Comparison of ENCODE assay signal across 8 cellular contexts in genomic region chr9:97954550-97954989, GRCh38. TPM values are rescaled to one million over a fixed set of nuclear protein-coding genes. Genes with fewer than 3 reads are reported as not detected.
DNase-seq lines count a peak whose midpoint lies in the region; ATAC-seq and TF ChIP-seq lines count a peak whose summit lies in the region.

No MANE protein-coding gene starts in this region.

- peaks cover 12% of the 10 kb centered on the region; the same call in 1 of the 2 replicates for H3K9me3 ChIP-seq in NT2/D1 (ENCODE audit: insufficient read depth, low read length)
- H3K9me3 ChIP-seq in spleen, result peaks cover 0 to 8% (median 0%) of the 10 kb centered on the region in 8 donors
- H3K9me3 ChIP-seq in MG63, result no peaks in the 10 kb centered on the region; the same call in 1 of the 2 replicates

- H3K27me3 ChIP-seq in NT2/D1 (ENCODE audit: insufficient read depth, insufficient read length) (no peaks in the 10 kb centered on the region), spleen (replicated peaks in 1 of 7) (peaks cover 0 to 20% (median 0%) of the 10 kb centered on the region in 7 donors), MG63 (peaks cover 8% of the 10 kb centered on the region)

- H3K27ac ChIP-seq in spleen, result no peak overlapping the region

- H3K9ac ChIP-seq in NT2/D1 (ENCODE audit: insufficient read length, low read depth), result no peak overlapping the region

- no peak overlapping the region for H3K4me3 ChIP-seq in GM12875 (ENCODE audit: low read depth, low read length)
- no peak overlapping the region for H3K4me3 ChIP-seq in NT2/D1 (ENCODE audit: insufficient read length, low read depth)
- no peak overlapping the region for H3K4me3 ChIP-seq in fibroblast of pulmonary artery (replicated peaks; ENCODE audit: low read depth, low read length)
- no peak overlapping the region for H3K4me3 ChIP-seq in spleen
- H3K4me3 ChIP-seq in MG63, result no peak overlapping the region

- peak; percentile 74 for TF ChIP-seq CTCF in GM12875 (IDR thresholded peaks at IDR 0.05; ENCODE audit: borderline replicate concordance, insufficient read depth, low read depth, low read length)
- TF ChIP-seq CTCF in fibroblast of pulmonary artery (IDR thresholded peaks at IDR 0.05; ENCODE audit: low read length, missing control alignments), result peak; percentile 53
- TF ChIP-seq CTCF in spleen (IDR thresholded peaks at IDR 0.05 in 8 of 11, conservative IDR thresholded peaks at IDR 0.05 in 3 of 11), result peak; percentile 31 to 74 (median 56)

- TF ChIP-seq POLR2A in spleen (IDR thresholded peaks at IDR 0.05), result no peak

- H3K36me3 ChIP-seq in NT2/D1 (ENCODE audit: insufficient read depth, insufficient read length, low read length) (no peaks in the 10 kb centered on the region), spleen (no peaks in the 10 kb centered on the region), MG63 (no peaks in the 10 kb centered on the region)

- peak; percentile 79 for ATAC-seq in HG03354 (IDR thresholded peaks at IDR 0.05; ENCODE audit: poor library complexity, severe bottlenecking, unreplicated experiment)

- peak; percentile 68 for DNase-seq in A172 (ENCODE audit: low spot score)
- peak; percentile 57 for DNase-seq in NT2/D1 (ENCODE audit: low read depth, low spot score)
- DNase-seq in activated CD8-positive, alpha-beta memory T cell treated with anti-CD3 and anti-CD28 coated beads, Interleukin-2, amount 50 U/mL, for 48 hours, result peak; percentile 61
- peak; percentile 26 for DNase-seq in fibroblast of pulmonary artery (ENCODE audit: low read depth)
- DNase-seq in spleen, result no peak
- no peak for DNase-seq in MG63

- H3K4me1 ChIP-seq in NT2/D1 (ENCODE audit: insufficient read depth, insufficient read length) (no peaks in the 10 kb centered on the region), spleen (no peaks in the 10 kb centered on the region)

- intact Hi-C loops in spleen (cut with DNase I; ENCODE audit: low total_unique reads), result no loop called here

RNA-seq across cellular contexts. Expression of gene HEMGN, which starts 16.6 kb away (rescaled TPM):
- total RNA-seq in A172 (2014; rRNA removed; shearing (Covaris generic)), result 0.14 TPM in 1 of 2 replicates, not detected in the other
- total RNA-seq in spleen, result 10 to 100 TPM in 1 of 7 donors, 1 to 10 TPM in 5, under 1 TPM in 1; 0.76 to 26.6 (median 4.7) TPM
- polyA plus RNA-seq in spleen, result under 1 TPM; 0.13 to 0.64 (median 0.32) TPM
- total RNA-seq in MG63 (2014; rRNA removed; shearing (Covaris generic); ENCODE audit: low replicate concordance), result not detected in 2 replicates

RNA-seq across cellular contexts. Expression of gene ANP32B, which starts 28.6 kb away (rescaled TPM):
- 17.3 and 21.2 TPM in 2 replicates for total RNA-seq in A172 (2014; rRNA removed; shearing (Covaris generic))
- 100 to 1,000 TPM in 3 of 7 donors, 10 to 100 TPM in 4; 39.1 to 120 (median 98.3) TPM for total RNA-seq in spleen
- 100 to 1,000 TPM; 115 to 156 (median 152) TPM for polyA plus RNA-seq in spleen
- 5.2 and 7.0 TPM in 2 replicates for total RNA-seq in MG63 (2014; rRNA removed; shearing (Covaris generic); ENCODE audit: low replicate concordance)

RNA-seq across cellular contexts. Expression of gene TRMO, which starts 32.3 kb away (rescaled TPM):
- total RNA-seq in A172 (2014; rRNA removed; shearing (Covaris generic)), result 22.5 and 29.8 TPM in 2 replicates
- 10 to 100 TPM; 16.8 to 58.6 (median 28.3) TPM for total RNA-seq in spleen
- polyA plus RNA-seq in spleen, result 10 to 100 TPM; 11.2 to 13.0 (median 12.5) TPM
- 16.1 and 33.5 TPM in 2 replicates for total RNA-seq in MG63 (2014; rRNA removed; shearing (Covaris generic); ENCODE audit: low replicate concordance)

Comparison
In these comparisons a context has a peak if more than half of its experiments do, and no peak if none do; other contexts are left out.
1. DNase-seq: peak in A172 (single experiment), NT2/D1 (single experiment), activated CD8-positive, alpha-beta memory T cell treated with anti-CD3 and anti-CD28 coated beads, Interleukin-2, amount 50 U/mL, for 48 hours (single experiment) and fibroblast of pulmonary artery (single experiment); none in spleen (single experiment) and MG63 (single experiment).
2. Peak in every context shown above with its lines, with median percentiles within 50 percentile points of each other: CTCF ChIP-seq.